In genomic region chr21:27580276-27580675, GRCh38 we compare ENCODE assay signal across 26 cellular contexts.
DNase-seq lines count a peak whose midpoint lies in the region; ATAC-seq, FAIRE-seq and TF ChIP-seq lines count a peak whose summit lies in the region.
"Had no signal": no experiment of that assay in that cellular context is flagged by ENCODE, and none has a peak within 500 bp of the region (broad histone marks: within the 10 kb centered on the region; RNA-seq: fewer than 3 reads in every experiment).

No MANE protein-coding gene starts in this region.

- no peak for TF ChIP-seq CTCF in choroid plexus epithelial cell (conservative IDR thresholded peaks at IDR 0.05; ENCODE audit: low read depth, low read length)
- TF ChIP-seq CTCF in HepG2 (CRISPR knock-in tag; IDR thresholded peaks at IDR 0.05) = no peak

- no peak for TF ChIP-seq POLR2A in HepG2 (IDR thresholded peaks at IDR 0.05; ENCODE audit: insufficient read depth in 1 of 2, low read depth in 2 of 2, low read length in 2 of 2)

- H3K4me1 ChIP-seq in HepG2 (ENCODE audit: insufficient read depth, low read length) = no peaks in the 10 kb centered on the region
- H3K4me1 ChIP-seq: ascending aorta, right lobe of liver, upper lobe of right lung had no signal

- DNase-seq in EH (ENCODE audit: low read depth) = peak; percentile 72
- peak; percentile 48 for DNase-seq in NCI-H226
- DNase-seq in choroid plexus epithelial cell (ENCODE audit: low read depth) = peak; percentile 51
- DNase-seq in hepatic stellate cell (ENCODE audit: low spot score) = peak; percentile 22
- no peak for DNase-seq in HepG2 (ENCODE audit: low spot score)
- DNase-seq in LoVo (ENCODE audit: low spot score) = no peak
- no peak for DNase-seq in NCI-H1048 (lab: John Stamatoyannopoulos, UW)
- DNase-seq in NCI-H146 (lab: John Stamatoyannopoulos, UW) = no peak
- DNase-seq: activated CD4-positive, alpha-beta T cell treated with anti-CD3 and anti-CD28 coated beads, Interleukin-2, amount 50 U/mL, for 1 hour; DMS79 treated with DMSO at 0.1 percent for 48 hours; effector memory CD8-positive, alpha-beta T cell; Karpas-422; mucosa of descending colon; NCI-H1105 treated with DMSO at 0.1 percent for 48 hours; NCI-H2107; NCI-H510A; NK-92 treated with Interleukin-12 subunit alpha and Interleukin-12 subunit beta, amount 100 ng/mL, for 24 hours; posterior cingulate gyrus; right lobe of liver; substantia nigra; upper lobe of right lung had no signal

- H3K9ac ChIP-seq in HepG2 (ENCODE audit: insufficient read depth, low read depth, low read length) = no peak overlapping the region

- no peaks in the 10 kb centered on the region for H3K79me2 ChIP-seq in HepG2 (ENCODE audit: insufficient read depth, low read length)
- H3K79me2 ChIP-seq: hepatocyte had no signal

- no peaks in the 10 kb centered on the region; a peak in 1 of 5 replicates for H3K27me3 ChIP-seq in HepG2 (ENCODE audit: control insufficient read depth in 1 of 2, insufficient read depth in 2 of 2, low read length in 2 of 2)
- H3K27me3 ChIP-seq: ascending aorta, hepatocyte, right lobe of liver, upper lobe of right lung had no signal

- H4K20me1 ChIP-seq in HepG2 (ENCODE audit: insufficient read depth, low read length) = no peaks in the 10 kb centered on the region

- no peak for TF ChIP-seq EP300 in HepG2 (IDR thresholded peaks at IDR 0.05; ENCODE audit: low read depth in 2 of 2, low read length in 2 of 2)
- TF ChIP-seq EP300 in HepG2 (CRISPR knock-in tag; IDR thresholded peaks at IDR 0.05; ENCODE audit: borderline replicate concordance) = no peak

- H3K9me3 ChIP-seq in HepG2 (ENCODE audit: low read length) = peaks cover 64% of the 10 kb centered on the region
- H3K9me3 ChIP-seq: ascending aorta, mucosa of descending colon, right lobe of liver, upper lobe of right lung had no signal

- POLR2A ChIA-PET in HepG2 (lab: Yijun Ruan, JAX) = no interaction called here

- no TSS peak for BruUV-seq in HepG2 (replicated peaks; lab: Mats Ljungman, UMichigan)

- H3K27ac ChIP-seq in HepG2 (ENCODE audit: extremely low read length, insufficient read depth, low read length) = no peak overlapping the region
- H3K27ac ChIP-seq: ascending aorta, hepatocyte, right lobe of liver, upper lobe of right lung had no signal

- ATAC-seq in HepG2 = no peak
- ATAC-seq: activated naive CD4-positive, alpha-beta T cell treated with anti-CD3 and anti-CD28 coated beads, Interleukin-2, amount 50 U/mL, for 72 hours; activated T-helper 17 cell treated with anti-CD3 and anti-CD28 coated beads, Interleukin-2, amount 50 U/mL, for 72 hours; effector memory CD8-positive, alpha-beta T cell; mucosa of descending colon; Panc1; right lobe of liver; upper lobe of right lung had no signal

- H3K4me2 ChIP-seq in HepG2 (ENCODE audit: low read depth, low read length) = no peak overlapping the region
- H3K4me2 ChIP-seq: hepatocyte had no signal

- CTCF ChIA-PET in HepG2 (lab: Yijun Ruan, JAX; ENCODE audit: low intra/inter-chr PET ratio, low total read pairs) = no interaction called here

- no peak overlapping the region for H2AFZ ChIP-seq in HepG2 (ENCODE audit: low read length)
- H2AFZ ChIP-seq: hepatocyte had no signal

- H3K4me3 ChIP-seq in choroid plexus epithelial cell (ENCODE audit: low read depth, low read length) (no peak overlapping the region), HepG2 (replicated peaks in 1 of 3; ENCODE audit: insufficient read depth in 1 of 3, low read depth in 2 of 3, low read length in 3 of 3) (no peak overlapping the region)
- H3K4me3 ChIP-seq: ascending aorta, hepatocyte, mucosa of descending colon, right lobe of liver, upper lobe of right lung had no signal

- no peak for TF ChIP-seq RAD21 in HepG2 (CRISPR knock-in tag; IDR thresholded peaks at IDR 0.05)

- no peaks in the 10 kb centered on the region for H3K36me3 ChIP-seq in HepG2 (replicated peaks in 1 of 2; ENCODE audit: control insufficient read depth in 1 of 2, insufficient read depth in 2 of 2, low read length in 2 of 2)
- H3K36me3 ChIP-seq: ascending aorta, right lobe of liver, upper lobe of right lung had no signal

- intact Hi-C loops in HepG2 (cut with micrococcal nuclease; ENCODE audit: unreplicated experiment) = no loop called here

- WGBS in HepG2 (ENCODE audit: low lambda C conversion rate) = 0% methylated on average over 1 of the region's 1 CpG

- in situ Hi-C loops in HepG2 (cut with HindIII; ENCODE audit: extremely low pct_ligation_motif_present, low pct_unique_long_range_greater_than_20kb) = no loop called here

- no peak for FAIRE-seq in HepG2 (lab: Jason Lieb, UNC)

TF ChIP-seq in HepG2, 621 proteins besides CTCF, POLR2A, EP300 and RAD21:
- no peak for TF ChIP-seq ZBTB1 (CRISPR knock-in tag; IDR thresholded peaks at IDR 0.05; ENCODE audit: borderline replicate concordance)

Comparison
In these comparisons a context has a peak if more than half of its experiments do, and no peak if none do; other contexts are left out.
1. DNase-seq: peak in EH (single experiment), NCI-H226 (single experiment), choroid plexus epithelial cell (single experiment) and hepatic stellate cell (single experiment); none in HepG2 (single experiment), LoVo (single experiment), NCI-H1048 (single experiment) and NCI-H146 (single experiment).